19 cellular contexts compared by ENCODE assay signal in the genomic region with DNA sequence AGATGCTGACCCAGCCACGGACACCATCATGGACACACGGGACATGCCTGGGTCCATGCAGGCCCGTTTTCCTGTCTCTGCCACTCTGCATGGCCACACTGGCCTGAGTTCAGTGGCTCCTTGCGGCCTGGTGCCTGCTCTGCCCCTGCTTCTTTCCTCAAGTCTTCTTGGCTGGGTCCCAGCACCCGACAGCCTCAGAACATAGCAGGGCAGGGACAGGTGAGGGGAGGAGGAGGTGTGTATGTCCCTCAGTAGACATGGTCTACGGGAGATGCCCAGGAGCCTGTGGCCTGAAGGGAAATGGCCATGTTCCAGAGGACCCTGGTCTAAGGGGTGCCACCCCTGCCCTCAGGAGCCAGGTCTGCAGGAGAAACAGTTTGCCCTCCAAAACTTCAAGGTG. TPM values are rescaled to one million over a fixed set of nuclear protein-coding genes. Genes with fewer than 3 reads are reported as not detected.
"Had no signal": no experiment of that assay in that cellular context is flagged by ENCODE, and none has a peak within 500 bp of the region (broad histone marks: within the 10 kb centered on the region; RNA-seq: fewer than 3 reads in every experiment).

No MANE protein-coding gene starts in this region.

- H3K27ac ChIP-seq: epithelial cell of prostate, foreskin keratinocyte, suprapubic skin had no signal

- ATAC-seq: activated CD8-positive, alpha-beta memory T cell treated with anti-CD3 and anti-CD28 coated beads, Interleukin-2, amount 10 ng/mL, durations not matched to agents 7 days and 5 days; foreskin keratinocyte; left lung; natural killer cell treated with Interleukin-12 subunit alpha and Interleukin-12 subunit beta and Interleukin-15 and Interleukin-18, amount 100 ng/mL, for 72 hours; stimulated activated naive CD8-positive, alpha-beta T cell treated with anti-CD3 and anti-CD28 coated beads, Interleukin-15, Interleukin-2, amounts not matched to agents 100 U/mL and 50 U/mL, for 24 hours had no signal

- DNase-seq: activated B cell treated with CpG ODN at 0.5 μM for 24 hours; activated CD4-positive, alpha-beta memory T cell treated with anti-CD3 and anti-CD28 coated beads for 36 hours; activated CD4-positive, alpha-beta T cell treated with anti-CD3 and anti-CD28 coated beads for 4 hours; activated CD8-positive, alpha-beta memory T cell treated with anti-CD3 and anti-CD28 coated beads, Interleukin-2, amount 10 ng/mL, durations not matched to agents 7 days and 5 days; amniotic stem cell; foreskin keratinocyte; glutamatergic neuron; islet precursor cell; retina; stimulated activated CD4-positive, alpha-beta T cell treated with anti-CD3 and anti-CD28 coated beads, Interleukin-2, amount 100 ng/mL, for 24 hours; stimulated activated naive CD8-positive, alpha-beta T cell treated with anti-CD3 and anti-CD28 coated beads, Interleukin-15, Interleukin-2, amounts not matched to agents 100 U/mL and 50 U/mL, for 24 hours had no signal

- H3K9me3 ChIP-seq: left lung, suprapubic skin had no signal

- H3K27me3 ChIP-seq: left lung, suprapubic skin had no signal

- H3K4me3 ChIP-seq: left lung, suprapubic skin had no signal

- H3K4me1 ChIP-seq: foreskin keratinocyte had no signal

- H3K36me3 ChIP-seq: left lung, suprapubic skin had no signal

RNA-seq across cellular contexts. Expression of a gene that starts 2.2 kb away (rescaled TPM):
- total RNA-seq: foreskin keratinocyte had no signal

RNA-seq across cellular contexts. Expression of a gene that starts 54.3 kb away (rescaled TPM):
- total RNA-seq: activated B cell treated with CpG ODN at 0.5 μM for 24 hours; activated CD4-positive, alpha-beta memory T cell treated with anti-CD3 and anti-CD28 coated beads for 36 hours; activated CD8-positive, alpha-beta memory T cell treated with anti-CD3 and anti-CD28 coated beads, Interleukin-2, amount 10 ng/mL, durations not matched to agents 7 days and 5 days; endodermal cell; fibroblast of lung; foreskin keratinocyte; left lung; natural killer cell treated with Interleukin-12 subunit alpha and Interleukin-12 subunit beta and Interleukin-15 and Interleukin-18, amount 100 ng/mL, for 72 hours; skeletal muscle tissue; ureter had no signal
- polyA plus RNA-seq: fibroblast of lung, foreskin keratinocyte had no signal
